ENCODE assay signal across 21 cellular contexts in the genomic region with DNA sequence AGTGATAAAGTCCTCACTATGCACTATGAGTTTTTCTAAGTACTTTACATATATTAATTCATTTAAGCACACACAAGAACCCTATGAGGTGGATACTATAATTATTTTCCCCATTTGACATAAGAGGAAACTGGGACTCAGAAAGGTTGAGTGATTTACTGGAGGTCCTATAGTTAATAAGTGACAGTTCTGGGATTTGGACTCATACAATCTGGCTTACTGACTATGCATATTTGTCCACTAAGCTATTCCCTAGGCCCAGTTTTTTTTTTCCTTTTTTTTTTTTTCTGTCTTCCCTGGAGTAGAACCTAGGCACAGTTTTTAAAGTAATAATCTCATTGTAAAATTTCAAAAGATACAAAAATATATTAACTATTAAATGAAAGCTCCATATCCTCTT. TPM values are rescaled to one million over a fixed set of nuclear protein-coding genes. Genes with fewer than 3 reads are reported as not detected.
DNase-seq lines count a peak whose midpoint lies in the region; ATAC-seq, FAIRE-seq and TF ChIP-seq lines count a peak whose summit lies in the region.
"Had no signal": no experiment of that assay in that cellular context is flagged by ENCODE, and none has a peak within 500 bp of the region (broad histone marks: within the 10 kb centered on the region; RNA-seq: fewer than 3 reads in every experiment).

No MANE protein-coding gene starts in this region.

- H3K36me3 ChIP-seq in Karpas-422 (ENCODE audit: insufficient read depth, low read length) = no peaks in the 10 kb centered on the region
- H3K36me3 ChIP-seq: BLaER1 had no signal

- no peak for FAIRE-seq in H54 (lab: Jason Lieb, UNC)
- FAIRE-seq: G401.6, GM12892, H1 had no signal

- no peak overlapping the region for H3K4me3 ChIP-seq in Karpas-422 (ENCODE audit: low read length)
- H3K4me3 ChIP-seq in epithelial cell of proximal tubule (ENCODE audit: low read depth, low read length) = no peak overlapping the region
- H3K4me3 ChIP-seq: BLaER1, GM23248 had no signal

- no peaks in the 10 kb centered on the region for H3K9me3 ChIP-seq in Karpas-422 (ENCODE audit: low read length)
- H3K9me3 ChIP-seq: BLaER1, Caco-2 had no signal

- TF ChIP-seq POLR2A in H54 (IDR thresholded peaks at IDR 0.05; ENCODE audit: low read depth, low read length) = no peak

- H3K27ac ChIP-seq in Karpas-422 (ENCODE audit: low read length) = no peak overlapping the region
- H3K27ac ChIP-seq: BLaER1, C4-2B, GM23248 had no signal

- no peak for ATAC-seq in GM21515 (IDR thresholded peaks at IDR 0.05; ENCODE audit: unreplicated experiment)
- ATAC-seq: CD8-positive, alpha-beta T cell had no signal

- H3K9me2 ChIP-seq in Karpas-422 (replicated peaks; ENCODE audit: insufficient read depth, low read length) = no peaks in the 10 kb centered on the region

- no peak for TF ChIP-seq CTCF in epithelial cell of proximal tubule (conservative IDR thresholded peaks at IDR 0.05; ENCODE audit: low read depth, low read length)

- no peaks in the 10 kb centered on the region for H3K27me3 ChIP-seq in Karpas-422 (ENCODE audit: low read length)
- H3K27me3 ChIP-seq: BLaER1 had no signal

- H2AFZ ChIP-seq in Karpas-422 (ENCODE audit: low read length) = no peak overlapping the region
- H2AFZ ChIP-seq: GM23248 had no signal

- H3K9ac ChIP-seq in Karpas-422 (ENCODE audit: low read length) = no peak overlapping the region
- H3K9ac ChIP-seq: BLaER1, GM23248 had no signal

- no peaks in the 10 kb centered on the region for H3K79me2 ChIP-seq in Karpas-422 (ENCODE audit: low read length)

- H3K4me2 ChIP-seq in Karpas-422 (ENCODE audit: low read depth, low read length, poor library complexity, severe bottlenecking) = peak overlapping the region; percentile 44
- H3K4me2 ChIP-seq: BLaER1 had no signal

- H3K4me1 ChIP-seq in Karpas-422 (ENCODE audit: low read length) = peaks cover 32% of the 10 kb centered on the region
- H3K4me1 ChIP-seq: BLaER1 had no signal

- no peaks in the 10 kb centered on the region for H4K20me1 ChIP-seq in Karpas-422 (ENCODE audit: insufficient read depth, low read depth, low read length)
- H4K20me1 ChIP-seq: BLaER1 had no signal

- DNase-seq in Karpas-422 = no peak
- peak; percentile 35 for DNase-seq in epithelial cell of proximal tubule (ENCODE audit: low read depth)
- DNase-seq in kidney tubule cell (ENCODE audit: low spot score) = peak; percentile 64
- DNase-seq in H54 (ENCODE audit: insufficient read length, low spot score) = no peak
- no peak for DNase-seq in NCI-H1048 (lab: John Stamatoyannopoulos, UW)
- DNase-seq: Caco-2; CD4-positive, CD25-positive, alpha-beta regulatory T cell; CD8-positive, alpha-beta T cell; DMS153; DND-41 had no signal

RNA-seq across cellular contexts. Expression of gene RTP2, which starts 6.3 kb away (rescaled TPM):
- not detected in 2 replicates for total RNA-seq in Karpas-422 (2014; rRNA removed; shearing (Covaris generic); ENCODE audit: low replicate concordance)
- total RNA-seq in epithelial cell of proximal tubule = not detected in 2 replicates
- total RNA-seq: A172; A673; B cell; Caco-2; CD4-positive, CD25-positive, alpha-beta regulatory T cell; CD8-positive, alpha-beta T cell; GM23248; H1; H9 had no signal

RNA-seq across cellular contexts. Expression of gene BCL6, which starts 36.6 kb away (rescaled TPM):
- total RNA-seq in Karpas-422 (2014; rRNA removed; shearing (Covaris generic); ENCODE audit: low replicate concordance) = 488 and 569 TPM in 2 replicates
- total RNA-seq in epithelial cell of proximal tubule = 3.5 and 7.0 TPM in 2 replicates

RNA-seq across cellular contexts. Expression of gene SST, which starts 38.5 kb away (rescaled TPM):
- total RNA-seq in Karpas-422 (2014; rRNA removed; shearing (Covaris generic); ENCODE audit: low replicate concordance) = not detected in 2 replicates
- total RNA-seq in epithelial cell of proximal tubule = 0.98 TPM in 1 of 2 replicates, not detected in the other
- total RNA-seq: A172; A673; B cell; Caco-2; CD4-positive, CD25-positive, alpha-beta regulatory T cell; CD8-positive, alpha-beta T cell; GM23248; H1; H9 had no signal

Comparison
In these comparisons a context has a peak if more than half of its experiments do, and no peak if none do; other contexts are left out.
1. DNase-seq: peak in epithelial cell of proximal tubule (single experiment) and kidney tubule cell (single experiment); none in Karpas-422 (single experiment), H54 (single experiment) and NCI-H1048 (single experiment).
2. RNA of gene BCL6, which starts 36.6 kb away (total RNA-seq): 488 to 569 TPM in Karpas-422; 3.5 to 7.0 TPM in epithelial cell of proximal tubule; every median in the first group is over 10 times any median in the second.